In the genomic region with DNA sequence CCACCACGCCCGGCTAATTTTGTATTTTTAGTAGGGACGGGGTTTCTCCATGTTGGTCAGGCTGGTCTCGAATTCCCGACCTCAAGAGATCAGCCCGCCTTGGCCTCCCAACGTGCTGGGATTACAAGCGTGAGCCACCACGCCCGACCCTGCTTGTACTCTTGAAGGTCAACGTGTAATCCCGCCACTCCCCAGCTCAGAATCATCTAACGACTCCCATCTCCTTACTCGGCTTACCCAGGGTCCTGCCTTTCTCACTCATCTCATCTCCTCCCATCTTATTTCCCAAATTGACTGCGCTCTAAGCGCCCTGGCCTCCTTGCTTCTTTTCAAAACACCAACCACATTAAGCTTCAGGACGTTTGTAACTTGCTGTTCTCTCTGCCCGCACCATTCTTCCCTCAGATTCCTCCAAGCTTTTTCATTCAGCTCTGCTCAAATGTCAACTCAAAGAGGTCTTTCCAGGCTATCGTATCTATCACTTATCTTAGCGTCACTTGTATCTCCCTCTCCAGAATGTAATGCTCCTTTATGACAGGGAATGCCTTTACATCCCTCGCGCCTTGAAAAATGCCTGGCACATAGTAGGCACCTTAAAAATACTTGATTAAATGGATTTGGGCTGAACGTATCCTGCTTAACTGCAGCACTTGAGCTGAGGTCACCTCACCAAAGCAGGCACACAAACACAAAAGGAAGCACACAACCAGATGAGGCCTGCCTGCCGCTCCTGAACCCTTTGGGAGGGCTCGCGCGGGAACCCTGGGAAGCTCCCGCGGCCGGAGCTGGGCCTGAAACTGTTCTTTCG, we compare ENCODE assay signal across 8 cellular contexts. TPM values are rescaled to one million over a fixed set of nuclear protein-coding genes. Genes with fewer than 3 reads are reported as not detected.
A peak's percentile ranks its signal among the peaks of the same experiment; 100 is the strongest.
DNase-seq lines count a peak whose midpoint lies in the region; ATAC-seq and TF ChIP-seq lines count a peak whose summit lies in the region.

No MANE protein-coding gene starts in this region.

- H3K27me3 ChIP-seq in neutrophil = no peaks in the 10 kb centered on the region

- peak overlapping the region; percentile 94 to 99 for H3K4me3 ChIP-seq in neutrophil (ENCODE audit: low read depth in 1 of 2, low read length in 1 of 2)

- peak; percentile 3 for DNase-seq in activated T-cell treated with anti-CD3 and anti-CD28 coated beads for 4 hours
- DNase-seq in activated T-cell treated with anti-CD3 and anti-CD28 coated beads, Interleukin-2, amount 50 U/mL, for 1 hour = no peak
- DNase-seq in SK-N-DZ (ENCODE audit: low spot score) = peak; percentile 19
- DNase-seq in EL = no peak
- no peak for DNase-seq in NCI-H526 treated with DMSO at 0.1 percent for 48 hours (lab: John Stamatoyannopoulos, UW)

- H3K27ac ChIP-seq in neutrophil = peak overlapping the region; percentile 94

- peaks cover 23 to 25% of the 10 kb centered on the region in 2 experiments for H3K4me1 ChIP-seq in neutrophil (ENCODE audit: control insufficient read depth in 1 of 2, insufficient read depth in 1 of 2, low read depth in 1 of 2, low read length in 1 of 2)

- H3K36me3 ChIP-seq in neutrophil = no peaks in the 10 kb centered on the region

- no peak for TF ChIP-seq CTCF in neutrophil (IDR thresholded peaks at IDR 0.05)

- no peaks in the 10 kb centered on the region for H3K9me3 ChIP-seq in neutrophil

- ATAC-seq in esophagus mucosa = peak; percentile 2
- no peak for ATAC-seq in GM19023 (IDR thresholded peaks at IDR 0.05; ENCODE audit: unreplicated experiment)

RNA-seq across cellular contexts. Expression of a gene that starts 1.4 kb away (rescaled TPM):
- polyA plus RNA-seq in SK-N-DZ (2014; cell fraction: cytosol; rRNA removed) = 68.0 and 69.8 TPM in 2 replicates
- polyA plus RNA-seq in SK-N-DZ (2014; cell fraction: nucleus; rRNA removed) = 35.5 and 43.2 TPM in 2 replicates
- total RNA-seq in esophagus mucosa = 20.0 TPM

Comparison
In these comparisons a context has a peak if more than half of its experiments do, and no peak if none do; other contexts are left out.
1. DNase-seq: peak in activated T-cell treated with anti-CD3 and anti-CD28 coated beads for 4 hours (single experiment) and SK-N-DZ (single experiment); none in activated T-cell treated with anti-CD3 and anti-CD28 coated beads, Interleukin-2, amount 50 U/mL, for 1 hour (single experiment), EL (single experiment) and NCI-H526 treated with DMSO at 0.1 percent for 48 hours (single experiment).